ENCODE assay signal across 8 cellular contexts in genomic region chr18:811192-812122, GRCh38. TPM values are rescaled to one million over a fixed set of nuclear protein-coding genes. Genes with fewer than 3 reads are reported as not detected.
DNase-seq lines count a peak whose midpoint lies in the region; ATAC-seq and TF ChIP-seq lines count a peak whose summit lies in the region.

No MANE protein-coding gene starts in this region.

- peak overlapping the region in 1 of 2 experiments; percentile 94 for H3K23ac ChIP-seq in mesenchymal stem cell (ENCODE audit: low read length in 2 of 2)

- ATAC-seq in HG02870 (IDR thresholded peaks at IDR 0.05; ENCODE audit: unreplicated experiment): peak; percentile 24
- peak; percentile 12 to 62 for ATAC-seq in upper lobe of left lung (ENCODE audit: low FRiP score in 2 of 2)

- peak overlapping the region; percentile 99 for H2BK15ac ChIP-seq in mesenchymal stem cell (ENCODE audit: low read depth, poor library complexity, severe bottlenecking)

- no peaks in the 10 kb centered on the region for H3K27me3 ChIP-seq in ectodermal cell (ENCODE audit: control insufficient read depth, insufficient read depth, low read length, poor library complexity, severe bottlenecking)
- no peaks in the 10 kb centered on the region for H3K27me3 ChIP-seq in mesenchymal stem cell (ENCODE audit: control insufficient read depth in 1 of 2, insufficient read depth in 1 of 2, low read length in 2 of 2)
- H3K27me3 ChIP-seq in upper lobe of left lung: no peaks in the 10 kb centered on the region

- DNase-seq in stimulated activated CD4-positive, alpha-beta T cell treated with anti-CD3 and anti-CD28 coated beads, Interleukin-4, amount 100 ng/mL, for 24 hours: peak; percentile 9
- no peak for DNase-seq in stimulated activated CD4-positive, alpha-beta T cell treated with anti-CD3 and anti-CD28 coated beads, Interleukin-12 subunit alpha, Interleukin-12 subunit beta, amount 100 ng/mL, for 4 hours
- DNase-seq in RPMI7951 (ENCODE audit: low read depth) (peak; percentile 37), mesenchymal stem cell (peak; percentile 47), upper lobe of left lung (peak; percentile 27 to 93), epidermal melanocyte (ENCODE audit: insufficient read length, low spot score) (no peak)

- no peak overlapping the region for H4K91ac ChIP-seq in mesenchymal stem cell (ENCODE audit: low read length)

- H3K4me1 ChIP-seq in ectodermal cell (ENCODE audit: control insufficient read depth, insufficient read depth, low read length) (peaks cover 14% of the 10 kb centered on the region), mesenchymal stem cell (ENCODE audit: control insufficient read depth, insufficient read depth, low read depth, low read length) (peaks cover 1% of the 10 kb centered on the region), upper lobe of left lung (peaks cover 8 to 44% (median 12%) of the 10 kb centered on the region in 4 donors)

- H3K9me3 ChIP-seq in ectodermal cell (ENCODE audit: control insufficient read depth, low read length): no peaks in the 10 kb centered on the region
- H3K9me3 ChIP-seq in mesenchymal stem cell (ENCODE audit: control insufficient read depth, low read length): no peaks in the 10 kb centered on the region
- H3K9me3 ChIP-seq in upper lobe of left lung: no peaks in the 10 kb centered on the region

- 0% methylated on average over 58 of the region's 58 CpGs for WGBS in ectodermal cell, 2 experiments
- WGBS in mesenchymal stem cell: under 1% methylated on average over 50 of the region's 58 CpGs
- WGBS in upper lobe of left lung, 2 donors: 0 to 1% methylated on average over 20 to 21 of the region's 58 CpGs

- peak overlapping the region; percentile 73 to 89 for H3K4ac ChIP-seq in mesenchymal stem cell (ENCODE audit: low read depth in 1 of 2, low read length in 2 of 2)

- peak overlapping the region; percentile 97 for H3K27ac ChIP-seq in ectodermal cell (ENCODE audit: insufficient read depth, low read depth, low read length, poor library complexity, severe bottlenecking)
- peak overlapping the region; percentile 25 for H3K27ac ChIP-seq in mesenchymal stem cell (ENCODE audit: low read length, poor library complexity, severe bottlenecking)
- peak overlapping the region; percentile 93 to 96 (median 96) for H3K27ac ChIP-seq in upper lobe of left lung

- H3K9ac ChIP-seq in mesenchymal stem cell (ENCODE audit: low read length): peak overlapping the region; percentile 97

- H2BK12ac ChIP-seq in mesenchymal stem cell (ENCODE audit: low read length in 2 of 2): peak overlapping the region; percentile 64 to 68

- peak overlapping the region; percentile 90 for H4K8ac ChIP-seq in mesenchymal stem cell (ENCODE audit: low read length)

- TF ChIP-seq POLR2A in upper lobe of left lung (IDR thresholded peaks at IDR 0.05): no peak

- no peaks in the 10 kb centered on the region for H3K36me3 ChIP-seq in ectodermal cell (ENCODE audit: control insufficient read depth, insufficient read depth, low read length)
- no peaks in the 10 kb centered on the region for H3K36me3 ChIP-seq in mesenchymal stem cell (ENCODE audit: control insufficient read depth in 1 of 2, insufficient read depth in 2 of 2, low read depth in 1 of 2, low read length in 2 of 2)
- no peaks in the 10 kb centered on the region for H3K36me3 ChIP-seq in upper lobe of left lung

- peak overlapping the region; percentile 86 to 88 for H3K18ac ChIP-seq in mesenchymal stem cell (ENCODE audit: low read depth in 1 of 2, low read length in 2 of 2)

- no peak for TF ChIP-seq EP300 in upper lobe of left lung (IDR thresholded peaks at IDR 0.05)

- no peak overlapping the region for H2BK5ac ChIP-seq in mesenchymal stem cell (ENCODE audit: low read depth, low read length, poor library complexity, severe bottlenecking)

- H3K14ac ChIP-seq in mesenchymal stem cell (ENCODE audit: low read length in 2 of 2): peak overlapping the region; percentile 97 to 98

- no peak overlapping the region for H2AK5ac ChIP-seq in mesenchymal stem cell (ENCODE audit: low read length, severe bottlenecking)

- peak overlapping the region; percentile 88 for H2BK120ac ChIP-seq in mesenchymal stem cell (ENCODE audit: low read depth, low read length)

- peak overlapping the region; percentile 98 for H3K4me3 ChIP-seq in ectodermal cell (ENCODE audit: insufficient read depth, low read depth, low read length)
- H3K4me3 ChIP-seq in mesenchymal stem cell (ENCODE audit: insufficient read depth in 1 of 2, low read depth in 1 of 2, low read length in 2 of 2): peak overlapping the region; percentile 93 to 99
- peak overlapping the region; percentile 36 to 88 (median 78) for H3K4me3 ChIP-seq in upper lobe of left lung

- no peak for TF ChIP-seq CTCF in upper lobe of left lung (IDR thresholded peaks at IDR 0.05)

- H3K4me2 ChIP-seq in mesenchymal stem cell (ENCODE audit: low read length, poor library complexity, severe bottlenecking): peak overlapping the region; percentile 73

- H3K79me1 ChIP-seq in mesenchymal stem cell (replicated peaks; ENCODE audit: low read length, poor library complexity, severe bottlenecking): peaks cover 4% of the 10 kb centered on the region

- H2AFZ ChIP-seq in mesenchymal stem cell (ENCODE audit: low read depth, low read length): peak overlapping the region; percentile 80

RNA-seq across cellular contexts. Expression of gene YES1, which starts 0.6 kb away (rescaled TPM):
- 69.1 and 93.9 TPM in 2 replicates for total RNA-seq in RPMI7951 (2014; rRNA removed; shearing (Covaris generic))
- 85.1 TPM for polyA plus RNA-seq in ectodermal cell (2013, experiment 1 of 4)
- polyA plus RNA-seq in ectodermal cell (2013, experiment 2 of 4): 80.8 TPM
- polyA plus RNA-seq in ectodermal cell (2013, experiment 3 of 4): 58.3 TPM
- polyA plus RNA-seq in ectodermal cell (2013, experiment 4 of 4): 68.3 TPM
- 30.0 TPM for polyA plus RNA-seq in mesenchymal stem cell (2013, experiment 1 of 2)
- 30.7 TPM for polyA plus RNA-seq in mesenchymal stem cell (2013, experiment 2 of 2)
- total RNA-seq in upper lobe of left lung: 100 to 1,000 TPM in 2 of 6 donors, 10 to 100 TPM in 4; 24.1 to 118 (median 55.0) TPM

Comparison
In these comparisons a context has a peak if more than half of its experiments do, and no peak if none do; other contexts are left out.
1. DNase-seq: peak in stimulated activated CD4-positive, alpha-beta T cell treated with anti-CD3 and anti-CD28 coated beads, Interleukin-4, amount 100 ng/mL, for 24 hours (single experiment), RPMI7951 (single experiment), mesenchymal stem cell (single experiment) and upper lobe of left lung (2 of 2); none in stimulated activated CD4-positive, alpha-beta T cell treated with anti-CD3 and anti-CD28 coated beads, Interleukin-12 subunit alpha, Interleukin-12 subunit beta, amount 100 ng/mL, for 4 hours (single experiment) and epidermal melanocyte (single experiment).
2. H3K27ac ChIP-seq: peak in every context shown above with its lines; median percentile 97 in ectodermal cell; 96 in upper lobe of left lung; 25 in mesenchymal stem cell.
3. Peak in every context shown above with its lines, with median percentiles within 50 percentile points of each other: H3K4me3 ChIP-seq.